ENCODE assay signal across 8 cellular contexts in the genomic region with DNA sequence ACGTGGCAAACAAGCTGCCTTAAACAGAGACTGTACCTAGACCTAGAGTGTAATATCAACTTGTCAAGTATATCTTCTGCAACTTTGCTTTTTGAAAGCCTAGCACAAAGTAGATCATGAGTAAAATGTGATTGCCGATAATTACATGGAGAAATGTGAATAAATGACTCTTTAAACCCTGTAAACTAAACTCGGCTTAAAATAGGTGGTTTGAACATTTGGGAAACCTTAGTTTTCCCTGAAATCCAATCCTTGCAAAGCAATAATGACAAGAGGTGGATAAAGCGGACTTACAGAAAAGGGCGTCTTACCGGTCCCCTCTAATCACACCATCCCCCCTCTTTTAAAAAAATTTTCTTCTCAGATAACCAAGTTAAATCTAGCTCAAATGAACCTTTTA. TPM values are rescaled to one million over a fixed set of nuclear protein-coding genes. Genes with fewer than 3 reads are reported as not detected.
DNase-seq lines count a peak whose midpoint lies in the region; ATAC-seq and TF ChIP-seq lines count a peak whose summit lies in the region.

No MANE protein-coding gene starts in this region.

- no peaks in the 10 kb centered on the region for H3K9me3 ChIP-seq in thymus (ENCODE audit: control insufficient read depth)

- peaks cover 15% of the 10 kb centered on the region for H3K27me3 Mint-ChIP-seq in activated CD4-positive, alpha-beta T cell treated with anti-CD3 and anti-CD28 coated beads, Interleukin-2, amount 10 ng/mL, durations not matched to agents 24 days and 14 days
- H3K27me3 Mint-ChIP-seq in activated naive CD8-positive, alpha-beta T cell = peaks cover under 1% of the 10 kb centered on the region

- DNase-seq in activated CD4-positive, alpha-beta T cell treated with anti-CD3 and anti-CD28 coated beads, Interleukin-2, amount 10 ng/mL, durations not matched to agents 24 days and 14 days = no peak
- no peak for DNase-seq in activated CD4-positive, alpha-beta T cell treated with anti-CD3 and anti-CD28 coated beads, Interleukin-2, amount 50 U/mL, for 4 hours
- no peak for DNase-seq in kidney epithelial cell (ENCODE audit: low read depth)
- DNase-seq in omental fat pad (ENCODE audit: low spot score) = no peak

- H3K36me3 Mint-ChIP-seq in activated CD4-positive, alpha-beta T cell treated with anti-CD3 and anti-CD28 coated beads, Interleukin-2, amount 10 ng/mL, durations not matched to agents 24 days and 14 days (ENCODE audit: low read depth) = peaks cover 21% of the 10 kb centered on the region
- H3K36me3 Mint-ChIP-seq in activated naive CD8-positive, alpha-beta T cell = peaks cover 8% of the 10 kb centered on the region

- WGBS in thymus = 53% methylated on average over 6 of the region's 6 CpGs

- ATAC-seq in omental fat pad (ENCODE audit: low FRiP score) (no peak), HG03457 (IDR thresholded peaks at IDR 0.05; ENCODE audit: unreplicated experiment) (no peak), GM19023 (IDR thresholded peaks at IDR 0.05; ENCODE audit: unreplicated experiment) (no peak)

- peaks cover 3% of the 10 kb centered on the region for H3K9me3 Mint-ChIP-seq in activated CD4-positive, alpha-beta T cell treated with anti-CD3 and anti-CD28 coated beads, Interleukin-2, amount 10 ng/mL, durations not matched to agents 24 days and 14 days
- H3K9me3 Mint-ChIP-seq in activated naive CD8-positive, alpha-beta T cell (ENCODE audit: low read depth) = peaks cover 8% of the 10 kb centered on the region

- H3K4me3 Mint-ChIP-seq in activated CD4-positive, alpha-beta T cell treated with anti-CD3 and anti-CD28 coated beads, Interleukin-2, amount 10 ng/mL, durations not matched to agents 24 days and 14 days = peak overlapping the region; percentile 99
- H3K4me3 Mint-ChIP-seq in activated naive CD8-positive, alpha-beta T cell = peak overlapping the region; percentile 98

- no peak for TF ChIP-seq CTCF in kidney epithelial cell (IDR thresholded peaks at IDR 0.05; ENCODE audit: insufficient read depth, low read length, poor library complexity, severe bottlenecking)
- TF ChIP-seq CTCF in omental fat pad (IDR thresholded peaks at IDR 0.05) = no peak

- H3K27me3 ChIP-seq in kidney epithelial cell (ENCODE audit: control insufficient read depth, insufficient read depth, low read length) = no peaks in the 10 kb centered on the region
- H3K27me3 ChIP-seq in thymus (ENCODE audit: control insufficient read depth, insufficient read depth) = no peaks in the 10 kb centered on the region

- intact Hi-C loops in activated CD4-positive, alpha-beta T cell treated with anti-CD3 and anti-CD28 coated beads, Interleukin-2, amount 10 ng/mL, durations not matched to agents 24 days and 14 days (cut with micrococcal nuclease) = loop anchor here (1.0 to 5.0 kb wide), 7 partner anchors 63 to 1011 kb away; partner anchors contain the start of gene IFIH1

- H3K27ac ChIP-seq in thymus (ENCODE audit: low read depth) = peak overlapping the region; percentile 88

- H3K27ac Mint-ChIP-seq in activated CD4-positive, alpha-beta T cell treated with anti-CD3 and anti-CD28 coated beads, Interleukin-2, amount 10 ng/mL, durations not matched to agents 24 days and 14 days = peak overlapping the region; percentile 97
- peak overlapping the region; percentile 97 for H3K27ac Mint-ChIP-seq in activated naive CD8-positive, alpha-beta T cell

- H3K4me3 ChIP-seq in kidney epithelial cell (ENCODE audit: low read depth, low read length) = peak overlapping the region; percentile 76
- H3K4me3 ChIP-seq in thymus (ENCODE audit: low read length) = peak overlapping the region; percentile 72

- H3K36me3 ChIP-seq in kidney epithelial cell (ENCODE audit: control insufficient read depth, insufficient read depth, low read length) (no peaks in the 10 kb centered on the region), thymus (ENCODE audit: control insufficient read depth, insufficient read depth) (no peaks in the 10 kb centered on the region)

- peaks cover 29% of the 10 kb centered on the region for H3K4me1 Mint-ChIP-seq in activated CD4-positive, alpha-beta T cell treated with anti-CD3 and anti-CD28 coated beads, Interleukin-2, amount 10 ng/mL, durations not matched to agents 24 days and 14 days
- H3K4me1 Mint-ChIP-seq in activated naive CD8-positive, alpha-beta T cell (ENCODE audit: low read depth) = peaks cover 39% of the 10 kb centered on the region

- peaks cover 3% of the 10 kb centered on the region for H3K4me1 ChIP-seq in thymus (ENCODE audit: control insufficient read depth, insufficient read depth, low read length)

RNA-seq across cellular contexts. Expression of gene PSMD14, which starts 0.5 kb away (rescaled TPM):
- 111 and 113 TPM in 2 replicates for total RNA-seq in activated CD4-positive, alpha-beta T cell treated with anti-CD3 and anti-CD28 coated beads, Interleukin-2, amount 10 ng/mL, durations not matched to agents 24 days and 14 days
- 96.1 and 109 TPM in 2 replicates for total RNA-seq in kidney epithelial cell
- 37.9 TPM for polyA plus RNA-seq in thymus
- total RNA-seq in omental fat pad = 10 to 100 TPM; 29.9 to 59.2 (median 36.1) TPM
